In the genomic region with DNA sequence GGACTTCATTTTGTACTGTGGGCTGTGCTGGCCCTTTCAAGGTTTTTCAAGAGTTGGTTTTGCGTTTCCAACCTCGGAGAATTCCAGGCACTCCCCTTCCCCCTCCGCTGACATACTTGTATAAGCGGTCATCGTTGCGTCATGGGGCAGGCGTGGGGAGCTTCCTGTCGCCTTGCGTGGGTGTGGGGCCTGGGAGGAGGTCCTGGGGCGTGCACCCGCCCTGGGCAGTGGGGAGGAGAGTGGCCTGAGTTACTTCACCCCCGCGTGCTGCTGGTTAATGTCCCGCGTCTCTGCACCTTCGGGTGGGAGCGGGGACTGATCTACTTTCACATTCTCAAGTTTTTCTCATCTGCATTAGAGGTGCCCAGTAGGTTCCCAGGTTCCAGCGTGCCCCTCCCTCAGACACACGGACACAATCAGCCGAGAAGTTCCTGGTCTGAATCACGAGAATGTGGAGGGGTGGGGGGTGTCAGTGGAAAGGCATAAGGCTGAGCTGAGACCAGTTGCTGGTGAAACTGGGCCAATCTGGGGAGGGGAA, we compare ENCODE assay signal across 8 cellular contexts. TPM values are rescaled to one million over a fixed set of nuclear protein-coding genes. Genes with fewer than 3 reads are reported as not detected.
A peak's percentile ranks its signal among the peaks of the same experiment; 100 is the strongest.
DNase-seq lines count a peak whose midpoint lies in the region; ATAC-seq and TF ChIP-seq lines count a peak whose summit lies in the region.

No MANE protein-coding gene starts in this region.

- H3K9me3 Mint-ChIP-seq in activated naive CD8-positive, alpha-beta T cell treated with anti-CD3 and anti-CD28 coated beads, Interleukin-2, amount 50 U/mL, for 24 hours: no peaks in the 10 kb centered on the region

- H3K4me3 Mint-ChIP-seq in activated naive CD8-positive, alpha-beta T cell treated with anti-CD3 and anti-CD28 coated beads, Interleukin-2, amount 50 U/mL, for 24 hours: peak overlapping the region; percentile 94

- intact Hi-C loops in HCT116 (cut with micrococcal nuclease) (loop anchor here (2.0 to 5.0 kb wide), 3 partner anchors 36 to 693 kb away; no protein-coding TSS in a partner anchor), Right ventricle myocardium inferior (cut with DNase I) (loop anchor here (10.0 kb wide), 1 partner anchor 690 kb away; no protein-coding TSS in a partner anchor)

- H2AFZ ChIP-seq in HCT116 (ENCODE audit: low read depth, low read length, poor library complexity, severe bottlenecking) (no peak overlapping the region), parathyroid adenoma (no peak overlapping the region)

- CTCF ChIA-PET in HCT116 (lab: Charles Lee): interaction anchor here (1.0 to 1.7 kb wide), 4 partner anchors 15 to 108 kb away, joined by 3 to 5 read pairs (median 4); no protein-coding TSS in a partner anchor

- TF ChIP-seq RAD21 in HCT116 (IDR thresholded peaks at IDR 0.05; ENCODE audit: low read depth): no peak

- peak overlapping the region; percentile 100 for H3K4me3 ChIP-seq in BLaER1
- H3K4me3 ChIP-seq in HCT116 (replicated peaks in 1 of 2; ENCODE audit: low read depth in 1 of 2, low read length in 2 of 2): peak overlapping the region; percentile 81 to 94
- H3K4me3 ChIP-seq in parathyroid adenoma (ENCODE audit: low read depth, low read length): peak overlapping the region; percentile 98

- peak overlapping the region; percentile 98 for H3K27ac Mint-ChIP-seq in activated naive CD8-positive, alpha-beta T cell treated with anti-CD3 and anti-CD28 coated beads, Interleukin-2, amount 50 U/mL, for 24 hours

- H3K4me2 ChIP-seq in BLaER1 (peak overlapping the region; percentile 97), HCT116 (ENCODE audit: low read length) (peak overlapping the region; percentile 100), parathyroid adenoma (ENCODE audit: low read length) (peak overlapping the region; percentile 99)

- TSS peak; percentile 82 for BruUV-seq in HCT116 (replicated peaks; lab: Mats Ljungman, UMichigan)

- H3K9me3 ChIP-seq in BLaER1 (no peaks in the 10 kb centered on the region), HCT116 (ENCODE audit: control insufficient read depth in 1 of 2, insufficient read depth in 1 of 2, low read depth in 1 of 2, low read length in 2 of 2) (no peaks in the 10 kb centered on the region), parathyroid adenoma (ENCODE audit: control insufficient read depth, low read length) (no peaks in the 10 kb centered on the region)

- peaks cover 22% of the 10 kb centered on the region for H3K36me3 Mint-ChIP-seq in activated naive CD8-positive, alpha-beta T cell treated with anti-CD3 and anti-CD28 coated beads, Interleukin-2, amount 50 U/mL, for 24 hours (ENCODE audit: low read depth)

- H3K27ac ChIP-seq in BLaER1: peak overlapping the region; percentile 98
- H3K27ac ChIP-seq in HCT116 (ENCODE audit: low read depth, low read length): peak overlapping the region; percentile 99
- peak overlapping the region; percentile 100 for H3K27ac ChIP-seq in parathyroid adenoma

- H3K36me3 ChIP-seq in BLaER1 (peaks cover 10% of the 10 kb centered on the region; the same call in 1 of the 2 replicates), HCT116 (ENCODE audit: control insufficient read depth in 1 of 2, insufficient read depth in 2 of 2, low read length in 2 of 2) (peaks cover 0 to 12% of the 10 kb centered on the region in 2 experiments; a peak in 2 of 4 replicates), parathyroid adenoma (ENCODE audit: control insufficient read depth, insufficient read depth, low read length) (peaks cover 3% of the 10 kb centered on the region)

- peaks cover 51% of the 10 kb centered on the region for H3K4me1 Mint-ChIP-seq in activated naive CD8-positive, alpha-beta T cell treated with anti-CD3 and anti-CD28 coated beads, Interleukin-2, amount 50 U/mL, for 24 hours

- TF ChIP-seq POLR2A in HCT116 (IDR thresholded peaks at IDR 0.05; ENCODE audit: borderline replicate concordance, extremely low read depth, insufficient read depth, insufficient read length) (peak; percentile 8), Raji (IDR thresholded peaks at IDR 0.05; ENCODE audit: insufficient read depth, low read depth, low read length) (peak; percentile 18; the same call in 1 of the 2 replicates)

- H3K9ac ChIP-seq in BLaER1 (peak overlapping the region; percentile 95), HCT116 (ENCODE audit: low read length) (peak overlapping the region; percentile 96), parathyroid adenoma (peak overlapping the region; percentile 96)

- RAD21 ChIA-PET in HCT116 (lab: Charles Lee; ENCODE audit: low non-redundant PET in 1 of 2, low total read pairs in 2 of 2, uncharacterized antibody in 2 of 2, unreplicated experiment in 2 of 2): interaction anchor here in 1 of 2 experiments (1.1 kb wide), 1 partner anchor 108 kb away, joined by 3 read pairs; no protein-coding TSS in a partner anchor

- H4K20me1 ChIP-seq in BLaER1 (peaks cover 26% of the 10 kb centered on the region), HCT116 (ENCODE audit: insufficient read depth) (peaks cover 12% of the 10 kb centered on the region; the same call in 1 of the 2 replicates)

- H3K79me2 ChIP-seq in HCT116 (ENCODE audit: insufficient read depth, low read length): peaks cover 42% of the 10 kb centered on the region
- peaks cover 13% of the 10 kb centered on the region for H3K79me2 ChIP-seq in parathyroid adenoma

- TF ChIP-seq CTCF in HCT116 (IDR thresholded peaks at IDR 0.05 in 2 of 3, conservative IDR thresholded peaks at IDR 0.05 in 1 of 3; ENCODE audit: borderline replicate concordance in 1 of 3, insufficient read depth in 1 of 3, low read depth in 2 of 3, low read length in 2 of 3) (no peak), parathyroid adenoma (IDR thresholded peaks at IDR 0.05) (no peak)

- H3K27me3 Mint-ChIP-seq in activated naive CD8-positive, alpha-beta T cell treated with anti-CD3 and anti-CD28 coated beads, Interleukin-2, amount 50 U/mL, for 24 hours: peaks cover 3% of the 10 kb centered on the region

- ATAC-seq in HCT116 (no peak), Right ventricle myocardium inferior (peak; percentile 23), GM19351 (IDR thresholded peaks at IDR 0.05; ENCODE audit: unreplicated experiment) (no peak), GM21390 (IDR thresholded peaks at IDR 0.05; ENCODE audit: unreplicated experiment) (no peak)
- ATAC-seq in activated naive CD8-positive, alpha-beta T cell treated with anti-CD3 and anti-CD28 coated beads, Interleukin-2, amount 50 U/mL, for 24 hours: no peak

- POLR2A ChIA-PET in HCT116 (lab: Charles Lee): interaction anchor here (0.6 to 4.6 kb wide), 8 partner anchors 8 to 217 kb away, joined by 3 to 63 read pairs (median 4); no protein-coding TSS in a partner anchor

- DNase-seq in HCT116 (ENCODE audit: low read depth, low spot score) (no peak), Right ventricle myocardium inferior (ENCODE audit: missing footprints) (peak; percentile 97)
- peak; percentile 78 for DNase-seq in activated naive CD8-positive, alpha-beta T cell treated with anti-CD3 and anti-CD28 coated beads, Interleukin-2, amount 50 U/mL, for 24 hours

- H3K4me1 ChIP-seq in BLaER1 (peaks cover 44% of the 10 kb centered on the region), HCT116 (ENCODE audit: control insufficient read depth in 1 of 2, insufficient read depth in 2 of 2, low read length in 2 of 2) (peaks cover 22 to 59% of the 10 kb centered on the region in 2 experiments), parathyroid adenoma (peaks cover 12% of the 10 kb centered on the region)

- H3K27me3 ChIP-seq in BLaER1 (no peaks in the 10 kb centered on the region), HCT116 (ENCODE audit: insufficient read depth, low read length) (no peaks in the 10 kb centered on the region), parathyroid adenoma (ENCODE audit: control insufficient read depth, insufficient read depth, low read length) (no peaks in the 10 kb centered on the region)

- no peaks in the 10 kb centered on the region for H3K9me2 ChIP-seq in HCT116 (ENCODE audit: insufficient read depth)

TF ChIP-seq in HCT116, 20 proteins besides CTCF, POLR2A, EP300 and RAD21 (continues in another document):
- no peak for TF ChIP-seq FOSL1 (IDR thresholded peaks at IDR 0.05; ENCODE audit: low read depth)
- no peak for TF ChIP-seq SRF (IDR thresholded peaks at IDR 0.05; ENCODE audit: low read depth)
- TF ChIP-seq, protein P1, sequence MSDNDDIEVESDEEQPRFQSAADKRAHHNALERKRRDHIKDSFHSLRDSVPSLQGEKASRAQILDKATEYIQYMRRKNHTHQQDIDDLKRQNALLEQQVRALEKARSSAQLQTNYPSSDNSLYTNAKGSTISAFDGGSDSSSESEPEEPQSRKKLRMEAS (IDR thresholded peaks at IDR 0.05): no peak
- peak; percentile 12 for TF ChIP-seq POLR2AphosphoS5 (IDR thresholded peaks at IDR 0.05; ENCODE audit: low read depth, low read length)
- no peak for TF ChIP-seq ZFX (IDR thresholded peaks at IDR 0.05)

RNA-seq across cellular contexts. Expression of a gene that starts 4.1 kb away (rescaled TPM):
- 247 TPM for total RNA-seq in HCT116 (2021; ENCODE audit: unreplicated experiment)
- 284 and 315 TPM in 2 replicates for polyA plus RNA-seq in HCT116 (2012)
- total RNA-seq in Right ventricle myocardium inferior: 18.8 TPM

RNA-seq across cellular contexts. Expression of a gene that starts 4.1 kb away (rescaled TPM):
- 149 TPM for total RNA-seq in HCT116 (2021; ENCODE audit: unreplicated experiment)
- 202 and 225 TPM in 2 replicates for polyA plus RNA-seq in HCT116 (2012)
- total RNA-seq in Right ventricle myocardium inferior: 34.5 TPM

RNA-seq across cellular contexts. Expression of a gene that starts 36.2 kb away (rescaled TPM):
- total RNA-seq in HCT116 (2021; ENCODE audit: unreplicated experiment) (181 TPM), Right ventricle myocardium inferior (54.0 TPM)
- 101 and 119 TPM in 2 replicates for polyA plus RNA-seq in HCT116 (2012)

RNA-seq across cellular contexts. Expression of a gene that starts 37.8 kb away (rescaled TPM):
- total RNA-seq in HCT116 (2021; ENCODE audit: unreplicated experiment) (84.4 TPM), Right ventricle myocardium inferior (21.1 TPM)
- 69.3 and 80.8 TPM in 2 replicates for polyA plus RNA-seq in HCT116 (2012)

RNA-seq across cellular contexts. Expression of a gene that starts 51.7 kb away (rescaled TPM):
- total RNA-seq in HCT116 (2021; ENCODE audit: unreplicated experiment) (2.6 TPM), Right ventricle myocardium inferior (9.4 TPM)
- polyA plus RNA-seq in HCT116 (2012): 1.3 and 1.8 TPM in 2 replicates

Comparison
In these comparisons a context has a peak if more than half of its experiments do, and no peak if none do; other contexts are left out.
1. RNA of a gene that starts 4.1 kb away (total RNA-seq): 247 TPM in HCT116 (single experiment); 18.8 TPM in Right ventricle myocardium inferior (single experiment); every median in the first group is over 10 times any median in the second.
2. Peak in every context shown above with its lines, with median percentiles within 50 percentile points of each other: H3K27ac ChIP-seq, H3K4me2 ChIP-seq, H3K4me3 ChIP-seq and H3K9ac ChIP-seq.